ENCODE assay signal across 17 cellular contexts in genomic region chr15:53665930-53666329, GRCh38.
DNase-seq lines count a peak whose midpoint lies in the region; ATAC-seq and TF ChIP-seq lines count a peak whose summit lies in the region.
"Had no signal": no experiment of that assay in that cellular context is flagged by ENCODE, and none has a peak within 500 bp of the region (broad histone marks: within the 10 kb centered on the region; RNA-seq: fewer than 3 reads in every experiment).

No MANE protein-coding gene starts in this region.

- intact Hi-C loops in HCT116 (cut with micrococcal nuclease) (no loop called here), right lobe of liver (cut with DNase I) (no loop called here)

- TF ChIP-seq POLR2A in HCT116 (IDR thresholded peaks at IDR 0.05; ENCODE audit: borderline replicate concordance, extremely low read depth, insufficient read depth, insufficient read length) (no peak), right lobe of liver (IDR thresholded peaks at IDR 0.05) (no peak)

- no peak overlapping the region for H2AFZ ChIP-seq in HCT116 (ENCODE audit: low read depth, low read length, poor library complexity, severe bottlenecking)

- no peak overlapping the region for H3K4me2 ChIP-seq in HCT116 (ENCODE audit: low read length)
- H3K4me2 ChIP-seq: SK-N-SH had no signal

- POLR2A ChIA-PET in HCT116 (lab: Charles Lee) = no interaction called here

- H3K9me3 ChIP-seq in HCT116 (ENCODE audit: control insufficient read depth in 1 of 2, insufficient read depth in 1 of 2, low read depth in 1 of 2, low read length in 2 of 2) = no peaks in the 10 kb centered on the region
- H3K9me3 ChIP-seq in right lobe of liver = no peaks in the 10 kb centered on the region
- H3K9me3 ChIP-seq: gastroesophageal sphincter, SK-N-SH had no signal

- RAD21 ChIA-PET in HCT116 (lab: Charles Lee; ENCODE audit: low non-redundant PET in 1 of 2, low total read pairs in 2 of 2, uncharacterized antibody in 2 of 2, unreplicated experiment in 2 of 2) = no interaction called here

- H3K4me3 ChIP-seq in HCT116 (replicated peaks in 1 of 2; ENCODE audit: low read depth in 1 of 2, low read length in 2 of 2) = no peak overlapping the region
- no peak overlapping the region for H3K4me3 ChIP-seq in right lobe of liver
- H3K4me3 ChIP-seq: gastroesophageal sphincter, lung had no signal

- TF ChIP-seq RAD21 in HCT116 (IDR thresholded peaks at IDR 0.05; ENCODE audit: low read depth) = peak; percentile 17; the same call in 1 of the 2 replicates

- no peaks in the 10 kb centered on the region for H4K20me1 ChIP-seq in HCT116 (ENCODE audit: insufficient read depth)

- in situ Hi-C loops in ACHN (cut with HindIII; ENCODE audit: low pct_ligation_motif_present, low pct_unique_long_range_greater_than_20kb, low sequenced_read_pairs) = no loop called here

- no peaks in the 10 kb centered on the region for H3K79me2 ChIP-seq in HCT116 (ENCODE audit: insufficient read depth, low read length)

- DNase-seq in ACHN (peak; percentile 4), HCT116 (ENCODE audit: low read depth, low spot score) (no peak), astrocyte of the hippocampus (ENCODE audit: low read depth, low spot score) (peak; percentile 5), right lobe of liver (no peak), occipital lobe (lab: John Stamatoyannopoulos, UW) (no peak), GF-D8 (lab: John Stamatoyannopoulos, UW) (no peak), NCI-H1417 treated with DMSO at 0.1 percent for 48 hours (lab: John Stamatoyannopoulos, UW) (no peak)
- DNase-seq: activated CD4-positive, alpha-beta T cell treated with anti-CD3 and anti-CD28 coated beads, Interleukin-2, amount 10 ng/mL, durations not matched to agents 7 days and 5 days; activated gamma-delta T cell treated with Interleukin-2 at 50 U/mL for 16 hours; C1 segment of cervical spinal cord; DND-41; NCI-H1048; OCI-M1; SK-N-SH had no signal

- H3K27ac ChIP-seq in HCT116 (ENCODE audit: low read depth, low read length) (no peak overlapping the region), right lobe of liver (no peak overlapping the region)
- H3K27ac ChIP-seq: gastroesophageal sphincter had no signal

- no peaks in the 10 kb centered on the region for H3K4me1 ChIP-seq in HCT116 (ENCODE audit: control insufficient read depth in 1 of 2, insufficient read depth in 2 of 2, low read length in 2 of 2)
- peaks cover 0 to 3% (median 0%) of the 10 kb centered on the region in 4 donors for H3K4me1 ChIP-seq in right lobe of liver
- H3K4me1 ChIP-seq: gastroesophageal sphincter had no signal

- H3K36me3 ChIP-seq in HCT116 (ENCODE audit: control insufficient read depth in 1 of 2, insufficient read depth in 2 of 2, low read length in 2 of 2) (no peaks in the 10 kb centered on the region), right lobe of liver (peaks cover 0 to 3% (median 0%) of the 10 kb centered on the region in 4 donors)
- H3K36me3 ChIP-seq: gastroesophageal sphincter had no signal

- no peak for ATAC-seq in HCT116
- ATAC-seq in right lobe of liver = peak; percentile 45 to 73 (median 62)
- ATAC-seq: gastroesophageal sphincter; stimulated activated memory B cell treated with anti-CD40 and anti-IgM and Interleukin-4, amounts not matched to agents 10 μg/mL and 1 μg/mL and 100 μg/mL, for 72 hours had no signal

- BruUV-seq in HCT116 (replicated peaks; lab: Mats Ljungman, UMichigan) = no TSS peak

- no peaks in the 10 kb centered on the region for H3K27me3 ChIP-seq in HCT116 (ENCODE audit: insufficient read depth, low read length)
- no peaks in the 10 kb centered on the region for H3K27me3 ChIP-seq in right lobe of liver

- CTCF ChIA-PET in HCT116 (lab: Charles Lee) = no interaction called here

- TF ChIP-seq CTCF in HCT116 (IDR thresholded peaks at IDR 0.05 in 2 of 3, conservative IDR thresholded peaks at IDR 0.05 in 1 of 3; ENCODE audit: borderline replicate concordance in 1 of 3, insufficient read depth in 1 of 3, low read depth in 2 of 3, low read length in 2 of 3) (peak in 1 of 3 experiments; percentile 24; a peak in 1 of 6 replicates), right lobe of liver (IDR thresholded peaks at IDR 0.05) (peak; percentile 40 to 63 (median 45))

- H3K9me2 ChIP-seq in HCT116 (ENCODE audit: insufficient read depth) = no peaks in the 10 kb centered on the region
- H3K9me2 ChIP-seq: SK-N-SH had no signal

- WGBS in right lobe of liver (ENCODE audit: insufficient coverage, low coverage, low lambda C conversion rate, missing lambda C conversion rate) = 54% methylated on average over 4 of the region's 4 CpGs

- no peak overlapping the region for H3K9ac ChIP-seq in HCT116 (ENCODE audit: low read length)
- H3K9ac ChIP-seq: SK-N-SH had no signal

TF ChIP-seq in HCT116, 20 proteins besides CTCF, POLR2A, EP300 and RAD21:
- TF ChIP-seq SP1 (IDR thresholded peaks at IDR 0.05; ENCODE audit: low read depth) = no peak
- TF ChIP-seq TCF7L2 (IDR thresholded peaks at IDR 0.05; ENCODE audit: borderline replicate concordance, extremely low read depth, insufficient read depth, insufficient read length) = no peak
- no peak for TF ChIP-seq ZNF274 (IDR thresholded peaks at IDR 0.05; ENCODE audit: low read depth, low read length)
- no peak for TF ChIP-seq ZFX (IDR thresholded peaks at IDR 0.05)
- no peak for TF ChIP-seq REST (IDR thresholded peaks at IDR 0.05; ENCODE audit: low read depth)
- TF ChIP-seq POLR2AphosphoS5 (IDR thresholded peaks at IDR 0.05; ENCODE audit: low read depth, low read length) = no peak
- no peak for TF ChIP-seq EZH2 (IDR thresholded peaks at IDR 0.05)
- TF ChIP-seq ZBTB33 (IDR thresholded peaks at IDR 0.05; ENCODE audit: extremely low read depth, insufficient replicate concordance, low read length) = no peak
- TF ChIP-seq FOSL1 (IDR thresholded peaks at IDR 0.05; ENCODE audit: low read depth) = no peak
- TF ChIP-seq EZH2phosphoT487 (IDR thresholded peaks at IDR 0.05; ENCODE audit: borderline replicate concordance) = no peak
- TF ChIP-seq CBX3 (IDR thresholded peaks at IDR 0.05; ENCODE audit: low read depth) = no peak
- no peak for TF ChIP-seq ELF1 (IDR thresholded peaks at IDR 0.05; ENCODE audit: borderline replicate concordance, low read depth)
- TF ChIP-seq ATF3 (IDR thresholded peaks at IDR 0.05) = no peak
- TF ChIP-seq EGR1 (IDR thresholded peaks at IDR 0.05; ENCODE audit: low read depth) = no peak
- TF ChIP-seq SRF (IDR thresholded peaks at IDR 0.05; ENCODE audit: low read depth) = no peak
- no peak for TF ChIP-seq SIN3A (IDR thresholded peaks at IDR 0.05; ENCODE audit: low read depth)

Comparison
In these comparisons a context has a peak if more than half of its experiments do, and no peak if none do; other contexts are left out.
1. DNase-seq: peak in ACHN (single experiment) and astrocyte of the hippocampus (single experiment); none in HCT116 (single experiment), right lobe of liver (0 of 3), occipital lobe (single experiment), GF-D8 (single experiment) and NCI-H1417 treated with DMSO at 0.1 percent for 48 hours (single experiment).